1 cellular context compared by ENCODE assay signal in genomic region chr5:82359286-82359685, GRCh38.
TF ChIP-seq lines count a peak whose summit lies in the region.

No MANE protein-coding gene starts in this region.

TF ChIP-seq in HCT116, 20 proteins besides CTCF, POLR2A, EP300 and RAD21 (continued from another document):
- no peak for TF ChIP-seq FOSL1 (IDR thresholded peaks at IDR 0.05; ENCODE audit: low read depth)
- no peak for TF ChIP-seq CEBPB (IDR thresholded peaks at IDR 0.05; ENCODE audit: low read depth)
- no peak for TF ChIP-seq SRF (IDR thresholded peaks at IDR 0.05; ENCODE audit: low read depth)
- TF ChIP-seq, protein P1, sequence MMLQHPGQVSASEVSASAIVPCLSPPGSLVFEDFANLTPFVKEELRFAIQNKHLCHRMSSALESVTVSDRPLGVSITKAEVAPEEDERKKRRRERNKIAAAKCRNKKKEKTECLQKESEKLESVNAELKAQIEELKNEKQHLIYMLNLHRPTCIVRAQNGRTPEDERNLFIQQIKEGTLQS (IDR thresholded peaks at IDR 0.05) = no peak
- no peak for TF ChIP-seq ZNF274 (IDR thresholded peaks at IDR 0.05; ENCODE audit: low read depth, low read length)
- TF ChIP-seq ELF1 (IDR thresholded peaks at IDR 0.05; ENCODE audit: borderline replicate concordance, low read depth) = no peak
